In genomic region chr10:21336476-21337170, GRCh38 we compare ENCODE assay signal across 8 cellular contexts.
DNase-seq lines count a peak whose midpoint lies in the region; ATAC-seq and TF ChIP-seq lines count a peak whose summit lies in the region.

No MANE protein-coding gene starts in this region.

- no peak for ATAC-seq in GM19452 (IDR thresholded peaks at IDR 0.05; ENCODE audit: unreplicated experiment)

- H3K9me3 ChIP-seq in WERI-Rb-1 (ENCODE audit: severe bottlenecking) = no peaks in the 10 kb centered on the region

- no peaks in the 10 kb centered on the region for H3K27me3 ChIP-seq in WERI-Rb-1 (ENCODE audit: insufficient read depth, low read depth, severe bottlenecking)

- H3K27ac ChIP-seq in WERI-Rb-1 = no peak overlapping the region

- no peaks in the 10 kb centered on the region for H3K36me3 ChIP-seq in WERI-Rb-1

- H3K4me3 ChIP-seq in choroid plexus epithelial cell (ENCODE audit: low read depth, low read length) (no peak overlapping the region), WERI-Rb-1 (ENCODE audit: low read depth, low read length) (no peak overlapping the region)

- TF ChIP-seq CTCF in choroid plexus epithelial cell (conservative IDR thresholded peaks at IDR 0.05; ENCODE audit: low read depth, low read length) = peak; percentile 18
- TF ChIP-seq CTCF in WERI-Rb-1 (IDR thresholded peaks at IDR 0.05; ENCODE audit: low read depth, low read length) = no peak

- DNase-seq in COLO668 (lab: John Stamatoyannopoulos, UW; ENCODE audit: unreplicated experiment) (peak; percentile 10), LHCN-M2 (ENCODE audit: low read depth) (peak; percentile 96), choroid plexus epithelial cell (ENCODE audit: low read depth) (peak; percentile 98), lung microvascular endothelial cell (ENCODE audit: low read depth in 2 of 2) (peak; percentile 78 to 97), WERI-Rb-1 (no peak), pons (ENCODE audit: low spot score) (no peak)
- no peak for DNase-seq in activated CD8-positive, alpha-beta memory T cell treated with anti-CD3 and anti-CD28 coated beads for 24 hours

Comparison
In these comparisons a context has a peak if more than half of its experiments do, and no peak if none do; other contexts are left out.
1. DNase-seq: peak in COLO668 (single experiment), LHCN-M2 (single experiment), choroid plexus epithelial cell (single experiment) and lung microvascular endothelial cell (2 of 2); none in WERI-Rb-1 (single experiment), activated CD8-positive, alpha-beta memory T cell treated with anti-CD3 and anti-CD28 coated beads for 24 hours (single experiment) and pons (single experiment).